26 cellular contexts compared by ENCODE assay signal in the genomic region with DNA sequence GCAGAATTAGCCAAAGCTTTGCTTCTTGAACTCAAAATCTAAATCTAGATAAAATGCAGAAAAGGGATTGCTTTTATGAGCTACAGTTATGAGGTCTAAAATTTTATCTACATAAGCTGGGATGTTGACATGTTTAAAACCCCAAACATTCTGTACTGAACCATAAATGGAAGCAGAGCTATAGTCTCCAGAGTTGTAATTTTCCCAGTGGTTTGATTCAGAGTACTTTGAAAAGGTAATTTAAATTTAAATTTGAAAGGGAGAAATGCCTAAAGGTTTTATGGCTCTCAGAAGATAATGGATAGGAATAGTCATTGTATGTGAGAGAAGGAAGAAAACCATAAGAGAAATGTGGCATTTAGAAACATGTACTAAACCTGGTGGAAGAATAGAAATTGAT.
"Had no signal": no experiment of that assay in that cellular context is flagged by ENCODE, and none has a peak within 500 bp of the region (broad histone marks: within the 10 kb centered on the region; RNA-seq: fewer than 3 reads in every experiment).

No MANE protein-coding gene starts in this region.

- H3K36me3 Mint-ChIP-seq: stimulated activated effector memory CD8-positive, alpha-beta T cell treated with anti-CD3 and anti-CD28 coated beads, Interleukin-12 subunit alpha, Interleukin-12 subunit beta, amount 100 ng/mL, for 72 hours had no signal

- ATAC-seq: left colon; left lung; lower lobe of right lung; naive thymus-derived CD8-positive, alpha-beta T cell; right cardiac atrium; sciatic nerve; stimulated activated effector memory CD8-positive, alpha-beta T cell treated with anti-CD3 and anti-CD28 coated beads, Interleukin-12 subunit alpha, Interleukin-12 subunit beta, amount 100 ng/mL, for 72 hours; upper lobe of right lung had no signal

- DNase-seq: hippocampal formation; kidney glomerular epithelial cell; left colon; left lung; lower lobe of right lung; mammary epithelial cell; mesenchymal stem cell; naive thymus-derived CD8-positive, alpha-beta T cell; ovary; retina; right cardiac atrium; spleen; stimulated activated CD4-positive, alpha-beta T cell treated with anti-CD3 and anti-CD28 coated beads, Interleukin-4, amount 100 ng/mL, for 24 hours; stimulated activated naive CD4-positive, alpha-beta T cell; tibial artery; trophoblast cell; upper lobe of right lung had no signal

- H3K4me3 Mint-ChIP-seq: naive thymus-derived CD8-positive, alpha-beta T cell; nephron; neural progenitor cell; stimulated activated effector memory CD8-positive, alpha-beta T cell treated with anti-CD3 and anti-CD28 coated beads, Interleukin-12 subunit alpha, Interleukin-12 subunit beta, amount 100 ng/mL, for 72 hours; stimulated activated naive CD8-positive, alpha-beta T cell treated with anti-CD3 and anti-CD28 coated beads, Interleukin-15, Interleukin-2, amounts not matched to agents 100 ng/mL and 50 ng/mL, for 24 hours had no signal

- H3K4me1 Mint-ChIP-seq: nephron had no signal

- H3K9me3 Mint-ChIP-seq: nephron; neural progenitor cell; stimulated activated effector memory CD8-positive, alpha-beta T cell treated with anti-CD3 and anti-CD28 coated beads, Interleukin-12 subunit alpha, Interleukin-12 subunit beta, amount 100 ng/mL, for 72 hours; stimulated activated naive CD8-positive, alpha-beta T cell treated with anti-CD3 and anti-CD28 coated beads, Interleukin-15, Interleukin-2, amounts not matched to agents 100 ng/mL and 50 ng/mL, for 24 hours had no signal

- H3K4me3 ChIP-seq: left lung, lower lobe of right lung, neural progenitor cell, ovary, prostate gland, skin epidermis, spleen, suprapubic skin, thoracic aorta, tibial artery, upper lobe of right lung had no signal

- H3K27ac Mint-ChIP-seq: naive thymus-derived CD8-positive, alpha-beta T cell; nephron; neural progenitor cell; stimulated activated effector memory CD8-positive, alpha-beta T cell treated with anti-CD3 and anti-CD28 coated beads, Interleukin-12 subunit alpha, Interleukin-12 subunit beta, amount 100 ng/mL, for 72 hours; stimulated activated naive CD8-positive, alpha-beta T cell treated with anti-CD3 and anti-CD28 coated beads, Interleukin-15, Interleukin-2, amounts not matched to agents 100 ng/mL and 50 ng/mL, for 24 hours had no signal
